ENCODE assay signal across 2 cellular contexts in the genomic region with DNA sequence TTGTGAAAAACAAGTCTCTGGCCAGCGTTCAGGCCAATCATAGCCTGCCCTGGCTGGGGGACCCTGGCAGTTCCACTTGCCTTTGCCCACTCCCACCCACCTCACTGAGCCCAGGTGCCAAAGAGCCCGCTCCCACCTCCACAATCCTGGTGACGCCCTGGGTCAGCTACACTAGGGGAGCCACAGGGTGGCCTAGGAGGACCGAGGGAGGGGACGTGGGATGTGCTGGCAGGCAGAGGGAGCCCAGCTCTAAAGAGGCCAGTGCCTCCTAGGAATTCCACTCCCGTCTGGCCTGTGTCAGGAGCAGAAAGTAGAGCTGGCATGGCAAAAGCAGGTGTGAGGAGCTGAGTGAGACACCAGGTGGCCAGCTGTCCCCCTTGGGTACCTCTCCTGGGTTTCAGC.
TF ChIP-seq lines count a peak whose summit lies in the region.

No MANE protein-coding gene starts in this region.

TF ChIP-seq in HEK293, 187 proteins besides CTCF, POLR2A, EP300 and RAD21:
- peak; percentile 32; the same call in 1 of the 2 replicates for TF ChIP-seq EGR2 (tag by site-specific recombination; IDR thresholded peaks at IDR 0.05; ENCODE audit: low read depth)
- TF ChIP-seq ZNF423 (tag by site-specific recombination; IDR thresholded peaks at IDR 0.05), result no peak

TF ChIP-seq in SK-N-SH, 30 proteins besides CTCF, POLR2A, EP300 and RAD21:
- TF ChIP-seq RCOR1 (IDR thresholded peaks at IDR 0.05; ENCODE audit: low read length), result no peak
- no peak for TF ChIP-seq CHD2 (IDR thresholded peaks at IDR 0.05; ENCODE audit: low read length, partially characterized antibody)
